Comparison of ENCODE assay signal across 1 cellular context in genomic region chr7:27686315-27686714, GRCh38.
TF ChIP-seq lines count a peak whose summit lies in the region.

No MANE protein-coding gene starts in this region.

TF ChIP-seq in HepG2, 621 proteins besides CTCF, POLR2A, EP300 and RAD21 (continued from another document and continues in another):
- TF ChIP-seq, protein P1, sequence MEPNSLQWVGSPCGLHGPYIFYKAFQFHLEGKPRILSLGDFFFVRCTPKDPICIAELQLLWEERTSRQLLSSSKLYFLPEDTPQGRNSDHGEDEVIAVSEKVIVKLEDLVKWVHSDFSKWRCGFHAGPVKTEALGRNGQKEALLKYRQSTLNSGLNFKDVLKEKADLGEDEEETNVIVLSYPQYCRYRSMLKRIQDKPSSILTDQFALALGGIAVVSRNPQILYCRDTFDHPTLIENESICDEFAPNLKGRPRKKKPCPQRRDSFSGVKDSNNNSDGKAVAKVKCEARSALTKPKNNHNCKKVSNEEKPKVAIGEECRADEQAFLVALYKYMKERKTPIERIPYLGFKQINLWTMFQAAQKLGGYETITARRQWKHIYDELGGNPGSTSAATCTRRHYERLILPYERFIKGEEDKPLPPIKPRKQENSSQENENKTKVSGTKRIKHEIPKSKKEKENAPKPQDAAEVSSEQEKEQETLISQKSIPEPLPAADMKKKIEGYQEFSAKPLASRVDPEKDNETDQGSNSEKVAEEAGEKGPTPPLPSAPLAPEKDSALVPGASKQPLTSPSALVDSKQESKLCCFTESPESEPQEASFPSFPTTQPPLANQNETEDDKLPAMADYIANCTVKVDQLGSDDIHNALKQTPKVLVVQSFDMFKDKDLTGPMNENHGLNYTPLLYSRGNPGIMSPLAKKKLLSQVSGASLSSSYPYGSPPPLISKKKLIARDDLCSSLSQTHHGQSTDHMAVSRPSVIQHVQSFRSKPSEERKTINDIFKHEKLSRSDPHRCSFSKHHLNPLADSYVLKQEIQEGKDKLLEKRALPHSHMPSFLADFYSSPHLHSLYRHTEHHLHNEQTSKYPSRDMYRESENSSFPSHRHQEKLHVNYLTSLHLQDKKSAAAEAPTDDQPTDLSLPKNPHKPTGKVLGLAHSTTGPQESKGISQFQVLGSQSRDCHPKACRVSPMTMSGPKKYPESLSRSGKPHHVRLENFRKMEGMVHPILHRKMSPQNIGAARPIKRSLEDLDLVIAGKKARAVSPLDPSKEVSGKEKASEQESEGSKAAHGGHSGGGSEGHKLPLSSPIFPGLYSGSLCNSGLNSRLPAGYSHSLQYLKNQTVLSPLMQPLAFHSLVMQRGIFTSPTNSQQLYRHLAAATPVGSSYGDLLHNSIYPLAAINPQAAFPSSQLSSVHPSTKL (CRISPR knock-in tag; IDR thresholded peaks at IDR 0.05), result peak; percentile 85
- TF ChIP-seq ELF3 (CRISPR knock-in tag; IDR thresholded peaks at IDR 0.05) (0 out of 2 replicates have a peak, but pooled peaks have one; percentile 22), ZNF558 (CRISPR knock-in tag; IDR thresholded peaks at IDR 0.05; ENCODE audit: borderline replicate concordance) (no peak), NR2F6 (IDR thresholded peaks at IDR 0.05) (no peak), NR2F6 (CRISPR knock-in tag; IDR thresholded peaks at IDR 0.05) (0 out of 2 replicates have a peak, but pooled peaks have one; percentile 15), MBD4 (IDR thresholded peaks at IDR 0.05; ENCODE audit: borderline replicate concordance, low read length) (no peak), SMYD3 (CRISPR knock-in tag; IDR thresholded peaks at IDR 0.05) (no peak), ZNF333 (CRISPR knock-in tag; IDR thresholded peaks at IDR 0.05; ENCODE audit: borderline replicate concordance) (no peak), TSC22D2 (CRISPR knock-in tag; IDR thresholded peaks at IDR 0.05; ENCODE audit: borderline replicate concordance) (no peak), ZNF616 (CRISPR knock-in tag; IDR thresholded peaks at IDR 0.05; ENCODE audit: low read depth) (no peak), ZNF709 (CRISPR knock-in tag; IDR thresholded peaks at IDR 0.05) (no peak), ZNF160 (CRISPR knock-in tag; IDR thresholded peaks at IDR 0.05) (no peak), CC2D1A (CRISPR knock-in tag; IDR thresholded peaks at IDR 0.05) (no peak), FOSL2 (CRISPR knock-in tag; IDR thresholded peaks at IDR 0.05) (peak; percentile 43), RARA (CRISPR knock-in tag; IDR thresholded peaks at IDR 0.05) (peak; percentile 52), RBM39 (IDR thresholded peaks at IDR 0.05; ENCODE audit: low read depth, low read length, poor library complexity, severe bottlenecking) (no peak), ZNF891 (CRISPR knock-in tag; IDR thresholded peaks at IDR 0.05) (no peak), HNF1A (IDR thresholded peaks at IDR 0.05; ENCODE audit: low read depth) (no peak), HNF1A (CRISPR knock-in tag; IDR thresholded peaks at IDR 0.05; ENCODE audit: borderline replicate concordance) (no peak), SOX5 (CRISPR knock-in tag; IDR thresholded peaks at IDR 0.05; ENCODE audit: borderline replicate concordance) (peak; percentile 94), DDIT3 (CRISPR knock-in tag; IDR thresholded peaks at IDR 0.05) (no peak), SOX6 (IDR thresholded peaks at IDR 0.05) (no peak), SOX6 (CRISPR knock-in tag; IDR thresholded peaks at IDR 0.05) (peak; percentile 90), HNRNPUL1 (IDR thresholded peaks at IDR 0.05; ENCODE audit: low read depth, low read length) (no peak), ZNF552 (CRISPR knock-in tag; IDR thresholded peaks at IDR 0.05; ENCODE audit: borderline replicate concordance) (no peak), NR1H2 (CRISPR knock-in tag; IDR thresholded peaks at IDR 0.05; ENCODE audit: borderline replicate concordance, low read depth) (no peak), ZBTB26 (CRISPR knock-in tag; IDR thresholded peaks at IDR 0.05; ENCODE audit: borderline replicate concordance) (no peak), ZSCAN9 (CRISPR knock-in tag; IDR thresholded peaks at IDR 0.05; ENCODE audit: borderline replicate concordance) (no peak), MIER3 (CRISPR knock-in tag; IDR thresholded peaks at IDR 0.05; ENCODE audit: borderline replicate concordance) (no peak), NCOA2 (CRISPR knock-in tag; IDR thresholded peaks at IDR 0.05) (peak; percentile 50; the same call in 1 of the 2 replicates), SOX13 (IDR thresholded peaks at IDR 0.05) (peak; percentile 77; the same call in 1 of the 2 replicates), SOX13 (CRISPR knock-in tag; conservative IDR thresholded peaks at IDR 0.05 in 1 of 2, IDR thresholded peaks at IDR 0.05 in 1 of 2) (peak in 1 of 2 experiments; percentile 98; a peak in 2 of 4 replicates), ZNF256 (CRISPR knock-in tag; conservative IDR thresholded peaks at IDR 0.05) (no peak), NFE2L2 (IDR thresholded peaks at IDR 0.05; ENCODE audit: low read length) (no peak), ZNF614 (CRISPR knock-in tag; IDR thresholded peaks at IDR 0.05; ENCODE audit: borderline replicate concordance) (no peak), ZNF180 (CRISPR knock-in tag; IDR thresholded peaks at IDR 0.05; ENCODE audit: borderline replicate concordance, low read depth) (no peak), GATAD1 (CRISPR knock-in tag; IDR thresholded peaks at IDR 0.05) (no peak)
- TF ChIP-seq, protein P2, sequence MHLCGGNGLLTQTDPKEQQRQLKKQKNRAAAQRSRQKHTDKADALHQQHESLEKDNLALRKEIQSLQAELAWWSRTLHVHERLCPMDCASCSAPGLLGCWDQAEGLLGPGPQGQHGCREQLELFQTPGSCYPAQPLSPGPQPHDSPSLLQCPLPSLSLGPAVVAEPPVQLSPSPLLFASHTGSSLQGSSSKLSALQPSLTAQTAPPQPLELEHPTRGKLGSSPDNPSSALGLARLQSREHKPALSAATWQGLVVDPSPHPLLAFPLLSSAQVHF (CRISPR knock-in tag; IDR thresholded peaks at IDR 0.05), result no peak
- TF ChIP-seq, protein P3, sequence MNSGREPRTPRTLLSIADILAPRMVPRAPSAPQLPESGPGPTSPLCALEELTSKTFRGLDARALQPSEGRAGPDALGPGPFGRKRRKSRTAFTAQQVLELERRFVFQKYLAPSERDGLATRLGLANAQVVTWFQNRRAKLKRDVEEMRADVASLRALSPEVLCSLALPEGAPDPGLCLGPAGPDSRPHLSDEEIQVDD (CRISPR knock-in tag; IDR thresholded peaks at IDR 0.05; ENCODE audit: borderline replicate concordance), result no peak
- TF ChIP-seq, protein P4, sequence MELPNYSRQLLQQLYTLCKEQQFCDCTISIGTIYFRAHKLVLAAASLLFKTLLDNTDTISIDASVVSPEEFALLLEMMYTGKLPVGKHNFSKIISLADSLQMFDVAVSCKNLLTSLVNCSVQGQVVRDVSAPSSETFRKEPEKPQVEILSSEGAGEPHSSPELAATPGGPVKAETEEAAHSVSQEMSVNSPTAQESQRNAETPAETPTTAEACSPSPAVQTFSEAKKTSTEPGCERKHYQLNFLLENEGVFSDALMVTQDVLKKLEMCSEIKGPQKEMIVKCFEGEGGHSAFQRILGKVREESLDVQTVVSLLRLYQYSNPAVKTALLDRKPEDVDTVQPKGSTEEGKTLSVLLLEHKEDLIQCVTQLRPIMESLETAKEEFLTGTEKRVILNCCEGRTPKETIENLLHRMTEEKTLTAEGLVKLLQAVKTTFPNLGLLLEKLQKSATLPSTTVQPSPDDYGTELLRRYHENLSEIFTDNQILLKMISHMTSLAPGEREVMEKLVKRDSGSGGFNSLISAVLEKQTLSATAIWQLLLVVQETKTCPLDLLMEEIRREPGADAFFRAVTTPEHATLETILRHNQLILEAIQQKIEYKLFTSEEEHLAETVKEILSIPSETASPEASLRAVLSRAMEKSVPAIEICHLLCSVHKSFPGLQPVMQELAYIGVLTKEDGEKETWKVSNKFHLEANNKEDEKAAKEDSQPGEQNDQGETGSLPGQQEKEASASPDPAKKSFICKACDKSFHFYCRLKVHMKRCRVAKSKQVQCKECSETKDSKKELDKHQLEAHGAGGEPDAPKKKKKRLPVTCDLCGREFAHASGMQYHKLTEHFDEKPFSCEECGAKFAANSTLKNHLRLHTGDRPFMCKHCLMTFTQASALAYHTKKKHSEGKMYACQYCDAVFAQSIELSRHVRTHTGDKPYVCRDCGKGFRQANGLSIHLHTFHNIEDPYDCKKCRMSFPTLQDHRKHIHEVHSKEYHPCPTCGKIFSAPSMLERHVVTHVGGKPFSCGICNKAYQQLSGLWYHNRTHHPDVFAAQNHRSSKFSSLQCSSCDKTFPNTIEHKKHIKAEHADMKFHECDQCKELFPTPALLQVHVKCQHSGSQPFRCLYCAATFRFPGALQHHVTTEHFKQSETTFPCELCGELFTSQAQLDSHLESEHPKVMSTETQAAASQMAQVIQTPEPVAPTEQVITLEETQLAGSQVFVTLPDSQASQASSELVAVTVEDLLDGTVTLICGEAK (IDR thresholded peaks at IDR 0.05), result no peak
- TF ChIP-seq, protein P4 (CRISPR knock-in tag; IDR thresholded peaks at IDR 0.05), result no peak
